In the genomic region with DNA sequence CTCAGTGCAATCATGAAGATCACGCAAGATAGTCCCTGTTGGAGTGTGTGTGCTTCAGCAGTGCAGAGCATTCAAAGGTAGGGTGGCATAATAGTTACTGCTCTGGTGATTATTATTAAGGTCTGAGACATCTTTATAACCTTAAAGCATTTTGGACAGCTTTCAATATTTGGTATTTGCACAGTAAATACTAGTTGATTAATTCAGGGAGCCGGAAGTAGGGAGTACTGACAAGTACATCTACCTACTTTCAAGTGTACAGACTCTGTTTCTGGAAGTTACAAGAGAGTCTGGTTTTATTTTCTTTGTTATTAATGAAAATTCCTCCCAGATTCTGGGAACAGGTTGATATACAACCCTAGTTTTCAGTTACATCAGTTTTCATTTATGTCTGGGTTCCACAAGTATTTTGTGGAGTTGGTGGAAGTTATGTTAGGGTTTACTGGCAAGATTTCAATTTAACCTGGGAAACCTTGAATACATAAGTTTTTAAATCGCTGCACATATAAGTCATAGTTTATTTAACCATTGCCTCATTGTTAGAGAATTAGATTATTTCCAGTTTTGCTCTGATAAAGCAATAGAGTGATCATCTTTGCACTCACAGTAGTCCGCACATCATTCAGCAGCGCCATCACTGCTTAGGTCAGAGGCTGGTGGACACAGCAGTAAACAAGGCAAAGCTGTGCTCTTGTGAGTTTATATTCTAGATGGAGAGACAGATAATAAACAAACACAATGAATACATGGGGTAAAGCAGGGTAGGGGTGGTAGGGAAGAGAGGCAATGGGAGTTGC, we compare ENCODE assay signal across 19 cellular contexts.
"Had no signal": no experiment of that assay in that cellular context is flagged by ENCODE, and none has a peak within 500 bp of the region (broad histone marks: within the 10 kb centered on the region; RNA-seq: fewer than 3 reads in every experiment).

No MANE protein-coding gene starts in this region.

- H3K4me3 ChIP-seq: esophagus muscularis mucosa, gastrocnemius medialis, left ventricle myocardium inferior, lower lobe of right lung, prostate gland, right lobe of liver, suprapubic skin, tibial artery, upper lobe of left lung had no signal

- H3K27me3 ChIP-seq: gastrocnemius medialis, right lobe of liver, tibial artery, upper lobe of left lung had no signal

- DNase-seq: effector memory CD8-positive, alpha-beta T cell; gastrocnemius medialis; immature natural killer cell; left ventricle myocardium inferior; lower lobe of right lung; occipital lobe; stimulated activated CD4-positive, alpha-beta T cell treated with anti-CD3 and anti-CD28 coated beads, Interleukin-4, amount 100 ng/mL, for 1 hour; stimulated activated CD8-positive, alpha-beta memory T cell treated with anti-CD3 and anti-CD28 coated beads, Interleukin-4, amount 100 ng/mL, for 48 hours; stimulated activated naive CD8-positive, alpha-beta T cell treated with anti-CD3 and anti-CD28 coated beads, Interleukin-15, Interleukin-2, amounts not matched to agents 100 U/mL and 50 U/mL, for 24 hours; tibial artery had no signal

- H3K79me2 ChIP-seq: parathyroid adenoma had no signal

- H3K4me1 ChIP-seq: esophagus muscularis mucosa, gastrocnemius medialis, left ventricle myocardium inferior, lower lobe of right lung, parathyroid adenoma, prostate gland, right lobe of liver, suprapubic skin, tibial artery, upper lobe of left lung had no signal

- ATAC-seq: effector memory CD8-positive, alpha-beta T cell; gastrocnemius medialis; natural killer cell treated with Interleukin-12 subunit alpha and Interleukin-12 subunit beta and Interleukin-15 and Interleukin-18, amount 100 ng/mL, for 72 hours; stimulated activated naive CD8-positive, alpha-beta T cell treated with anti-CD3 and anti-CD28 coated beads, Interleukin-15, Interleukin-2, amounts not matched to agents 100 U/mL and 50 U/mL, for 24 hours had no signal

- FAIRE-seq: keratinocyte had no signal

- H3K9ac ChIP-seq: parathyroid adenoma had no signal

- H3K27ac ChIP-seq: epithelial cell of prostate, esophagus muscularis mucosa, gastrocnemius medialis, left ventricle myocardium inferior, lower lobe of right lung, parathyroid adenoma, prostate gland, right lobe of liver, suprapubic skin, tibial artery, upper lobe of left lung had no signal

- H3K9me3 ChIP-seq: esophagus muscularis mucosa, gastrocnemius medialis, left ventricle myocardium inferior, lower lobe of right lung, prostate gland, right lobe of liver, suprapubic skin, tibial artery, upper lobe of left lung had no signal

- H3K36me3 ChIP-seq: esophagus muscularis mucosa, gastrocnemius medialis, left ventricle myocardium inferior, lower lobe of right lung, prostate gland, right lobe of liver, suprapubic skin, tibial artery, upper lobe of left lung had no signal
